Comparison of ENCODE assay signal across 22 cellular contexts in the genomic region with DNA sequence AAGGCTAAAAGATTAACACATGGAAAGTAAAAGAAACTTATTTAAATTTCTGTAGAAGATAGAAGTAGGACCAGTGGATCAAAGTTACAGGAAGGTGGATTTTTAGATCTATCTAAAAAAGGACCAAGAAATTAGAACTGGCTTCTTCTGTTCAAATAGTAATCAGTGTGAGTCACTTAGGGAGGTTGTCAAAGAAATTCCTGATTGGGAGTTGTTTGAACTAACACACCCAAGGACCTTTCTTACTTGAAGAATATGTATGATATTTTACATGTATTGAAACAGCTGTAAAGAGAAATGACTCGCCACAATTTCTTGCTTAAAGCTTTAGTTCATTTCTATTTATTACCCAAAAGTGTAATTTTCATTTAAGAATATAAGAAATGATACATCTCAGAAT.
DNase-seq lines count a peak whose midpoint lies in the region; TF ChIP-seq lines count a peak whose summit lies in the region.
"Had no signal": no experiment of that assay in that cellular context is flagged by ENCODE, and none has a peak within 500 bp of the region (broad histone marks: within the 10 kb centered on the region; RNA-seq: fewer than 3 reads in every experiment).

No MANE protein-coding gene starts in this region.

- H3K4me3 Mint-ChIP-seq in MCF 10A (ENCODE audit: unreplicated experiment) = no peak overlapping the region
- H3K4me3 Mint-ChIP-seq in type B pancreatic cell = no peak overlapping the region
- H3K4me3 Mint-ChIP-seq: activated naive CD4-positive, alpha-beta T cell treated with anti-CD3 and anti-CD28 coated beads, Interleukin-2, amount 50 U/mL, for 24 hours; neural crest cell; stimulated activated memory B cell treated with anti-CD40 and anti-IgM and Interleukin-4, amounts not matched to agents 10 μg/mL and 1 μg/mL and 100 μg/mL, for 72 hours had no signal

- TF ChIP-seq CTCF in MCF 10A (IDR thresholded peaks at IDR 0.05; ENCODE audit: unreplicated experiment) (no peak), breast epithelium (IDR thresholded peaks at IDR 0.05) (no peak), foreskin fibroblast (IDR thresholded peaks at IDR 0.05; ENCODE audit: low read depth, low read length) (no peak), type B pancreatic cell (conservative IDR thresholded peaks at IDR 0.05) (no peak)

- no peak overlapping the region for H3K27ac ChIP-seq in breast epithelium
- H3K27ac ChIP-seq: BLaER1 treated with 17β-estradiol and CSF1 and Interleukin-3, amounts not matched to agents 10 nM and 100 nM; dorsolateral prefrontal cortex; esophagus muscularis mucosa; WERI-Rb-1 had no signal

- intact Hi-C loops in MCF 10A (cut with micrococcal nuclease) (no loop called here), breast epithelium (cut with DNase I; ENCODE audit: low total_unique reads) (no loop called here)

- POLR2A ChIA-PET in MCF 10A (lab: Yijun Ruan, JAX) = interaction anchor here (0.7 to 1.4 kb wide), 8 partner anchors 8 to 719 kb away, joined by 3 read pairs; no protein-coding TSS in a partner anchor

- H3K4me1 Mint-ChIP-seq in MCF 10A (ENCODE audit: insufficient read depth, unreplicated experiment) = peaks cover 6% of the 10 kb centered on the region
- peaks cover 34% of the 10 kb centered on the region for H3K4me1 Mint-ChIP-seq in type B pancreatic cell (ENCODE audit: unreplicated experiment)

- CTCF ChIA-PET in MCF 10A (lab: Yijun Ruan, JAX) = interaction anchor here (0.6 to 0.7 kb wide), 2 partner anchors 12 to 620 kb away, joined by 3 to 4 read pairs; no protein-coding TSS in a partner anchor

- H3K4me1 ChIP-seq in breast epithelium = no peaks in the 10 kb centered on the region

- H3K36me3 Mint-ChIP-seq in MCF 10A (ENCODE audit: insufficient read depth, unreplicated experiment) = no peaks in the 10 kb centered on the region
- peaks cover 18% of the 10 kb centered on the region for H3K36me3 Mint-ChIP-seq in type B pancreatic cell

- no peaks in the 10 kb centered on the region for H3K27me3 Mint-ChIP-seq in MCF 10A (ENCODE audit: insufficient read depth, unreplicated experiment)
- no peaks in the 10 kb centered on the region for H3K27me3 Mint-ChIP-seq in type B pancreatic cell
- H3K27me3 Mint-ChIP-seq: activated naive CD4-positive, alpha-beta T cell treated with anti-CD3 and anti-CD28 coated beads, Interleukin-2, amount 50 U/mL, for 24 hours; stimulated activated memory B cell treated with anti-CD40 and anti-IgM and Interleukin-4, amounts not matched to agents 10 μg/mL and 1 μg/mL and 100 μg/mL, for 72 hours had no signal

- BruUV-seq in MCF 10A (replicated peaks; lab: Mats Ljungman, UMichigan) = no TSS peak

- H3K9me3 Mint-ChIP-seq in MCF 10A (ENCODE audit: unreplicated experiment) (peaks cover 17% of the 10 kb centered on the region), type B pancreatic cell (peaks cover 11% of the 10 kb centered on the region)

- TF ChIP-seq POLR2A in breast epithelium (IDR thresholded peaks at IDR 0.05) = no peak

- H3K4me3 ChIP-seq in breast epithelium = no peak overlapping the region
- no peak overlapping the region for H3K4me3 ChIP-seq in foreskin fibroblast (ENCODE audit: low read depth in 1 of 2, low read length in 2 of 2)
- H3K4me3 ChIP-seq: BLaER1 treated with 17β-estradiol and CSF1 and Interleukin-3, amounts not matched to agents 10 nM and 100 nM; dorsolateral prefrontal cortex; esophagus muscularis mucosa had no signal

- H3K27me3 ChIP-seq in breast epithelium = no peaks in the 10 kb centered on the region
- H3K27me3 ChIP-seq: BLaER1 treated with 17β-estradiol and CSF1 and Interleukin-3, amounts not matched to agents 10 nM and 100 nM; dorsolateral prefrontal cortex; esophagus muscularis mucosa had no signal

- H3K27ac Mint-ChIP-seq in MCF 10A (ENCODE audit: low read depth, unreplicated experiment) (peak overlapping the region; percentile 39), type B pancreatic cell (peak overlapping the region; percentile 65)
- H3K27ac Mint-ChIP-seq: activated naive CD4-positive, alpha-beta T cell treated with anti-CD3 and anti-CD28 coated beads, Interleukin-2, amount 50 U/mL, for 24 hours; stimulated activated memory B cell treated with anti-CD40 and anti-IgM and Interleukin-4, amounts not matched to agents 10 μg/mL and 1 μg/mL and 100 μg/mL, for 72 hours had no signal

- peak; percentile 1 for DNase-seq in MCF 10A (ENCODE audit: unreplicated experiment)
- no peak for DNase-seq in breast epithelium (ENCODE audit: low spot score in 2 of 2)
- peak; percentile 28 for DNase-seq in astrocyte of the hippocampus (ENCODE audit: low read depth, low spot score)
- DNase-seq in foreskin fibroblast = peak; percentile 27 to 66
- no peak for DNase-seq in type B pancreatic cell (ENCODE audit: extremely low spot score, unreplicated experiment)
- DNase-seq in anterior cingulate cortex (lab: John Stamatoyannopoulos, UW) = no peak
- DNase-seq in ecto neural progenitor cell (ENCODE audit: low spot score) = no peak
- DNase-seq in A172 (ENCODE audit: low spot score) = no peak
- DNase-seq: 8988T; activated CD4-positive, alpha-beta T cell treated with anti-CD3 and anti-CD28 coated beads, Interleukin-2, amount 50 U/mL, for 48 hours; dorsolateral prefrontal cortex; midbrain; NCI-H2029 treated with DMSO at 0.1 percent for 48 hours; NCI-H510A treated with DMSO at 0.1 percent for 48 hours; Right ventricle myocardium superior; T-helper 1 cell; WERI-Rb-1 had no signal

- H3K9me3 ChIP-seq in breast epithelium = no peaks in the 10 kb centered on the region

- H3K36me3 ChIP-seq in breast epithelium = no peaks in the 10 kb centered on the region
- H3K36me3 ChIP-seq: esophagus muscularis mucosa, WERI-Rb-1 had no signal

Comparison
In these comparisons a context has a peak if more than half of its experiments do, and no peak if none do; other contexts are left out.
1. DNase-seq: peak in MCF 10A (single experiment), astrocyte of the hippocampus (single experiment) and foreskin fibroblast (2 of 2); none in breast epithelium (0 of 2), type B pancreatic cell (single experiment), anterior cingulate cortex (0 of 58), ecto neural progenitor cell (single experiment) and A172 (single experiment).